Comparison of ENCODE assay signal across 9 cellular contexts in genomic region chr21:31218830-31219608, GRCh38.
DNase-seq lines count a peak whose midpoint lies in the region; ATAC-seq, FAIRE-seq and TF ChIP-seq lines count a peak whose summit lies in the region.
"Had no signal": no experiment of that assay in that cellular context is flagged by ENCODE, and none has a peak within 500 bp of the region (broad histone marks: within the 10 kb centered on the region; RNA-seq: fewer than 3 reads in every experiment).

No MANE protein-coding gene starts in this region.

- H3K4me1 Mint-ChIP-seq in activated CD8-positive, alpha-beta T cell treated with anti-CD3 and anti-CD28 coated beads, Interleukin-2, amount 10 ng/mL, durations not matched to agents 7 days and 5 days (ENCODE audit: low read depth), result no peaks in the 10 kb centered on the region

- no peaks in the 10 kb centered on the region for H3K9me3 ChIP-seq in GM12878 (replicated peaks; ENCODE audit: control insufficient read depth, insufficient read depth, low read length)

- no peaks in the 10 kb centered on the region for H3K27me3 Mint-ChIP-seq in activated CD8-positive, alpha-beta T cell treated with anti-CD3 and anti-CD28 coated beads, Interleukin-2, amount 10 ng/mL, durations not matched to agents 7 days and 5 days (ENCODE audit: low read depth)
- H3K27me3 Mint-ChIP-seq: natural killer cell treated with Interleukin-12 subunit alpha and Interleukin-12 subunit beta and Interleukin-15 and Interleukin-18, amount 100 ng/mL, for 72 hours had no signal

- intact Hi-C loops in GM12878 (cut with micrococcal nuclease; ENCODE audit: unreplicated experiment), result no loop called here

- no peaks in the 10 kb centered on the region for H3K27me3 ChIP-seq in GM12878 (replicated peaks in 1 of 2; ENCODE audit: control insufficient read depth in 2 of 2, insufficient read depth in 2 of 2, low read length in 1 of 2)

- H3K4me3 ChIP-seq in GM12878, result no peak overlapping the region

- no TSS peak for BruUV-seq in GM12878 (replicated peaks; lab: Mats Ljungman, UMichigan)

- TF ChIP-seq POLR2A in GM12878 (IDR thresholded peaks at IDR 0.05; ENCODE audit: low read depth, low read length), result no peak

- H3K27ac Mint-ChIP-seq in activated CD8-positive, alpha-beta T cell treated with anti-CD3 and anti-CD28 coated beads, Interleukin-2, amount 10 ng/mL, durations not matched to agents 7 days and 5 days, result no peak overlapping the region
- H3K27ac Mint-ChIP-seq: natural killer cell treated with Interleukin-12 subunit alpha and Interleukin-12 subunit beta and Interleukin-15 and Interleukin-18, amount 100 ng/mL, for 72 hours had no signal

- POLR2A ChIA-PET in GM12878 (lab: Charles Lee), result interaction anchor here (0.6 kb wide), 1 partner anchor 11 kb away, joined by 4 read pairs; no protein-coding TSS in a partner anchor
- POLR2A ChIA-PET in activated CD8-positive, alpha-beta T cell treated with anti-CD3 and anti-CD28 coated beads, Interleukin-2, amount 10 ng/mL, durations not matched to agents 7 days and 5 days (lab: Charles Lee), result no interaction called here

- no peak overlapping the region for H3K27ac ChIP-seq in GM12878 (ENCODE audit: control insufficient read depth, insufficient read depth)

- H3K36me3 Mint-ChIP-seq in activated CD8-positive, alpha-beta T cell treated with anti-CD3 and anti-CD28 coated beads, Interleukin-2, amount 10 ng/mL, durations not matched to agents 7 days and 5 days (ENCODE audit: low read depth), result peaks cover 27% of the 10 kb centered on the region

- peak; percentile 51 for DNase-seq in LoVo (ENCODE audit: low spot score)
- DNase-seq in GM12878 (ENCODE audit: low read depth, low spot score), result no peak
- DNase-seq in iPS-NIHi11 (ENCODE audit: low spot score), result peak; percentile 41
- peak; percentile 63 for DNase-seq in stromal cell of bone marrow (ENCODE audit: low read depth)
- DNase-seq in activated CD8-positive, alpha-beta T cell treated with anti-CD3 and anti-CD28 coated beads, Interleukin-2, amount 10 ng/mL, durations not matched to agents 7 days and 5 days, result no peak
- DNase-seq in DMS79 treated with DMSO at 0.1 percent for 48 hours (lab: John Stamatoyannopoulos, UW), result no peak
- DNase-seq: effector CD8-positive, alpha-beta T cell had no signal

- no peaks in the 10 kb centered on the region for H3K4me1 ChIP-seq in GM12878 (ENCODE audit: control insufficient read depth, insufficient read depth, low read length)

- no peaks in the 10 kb centered on the region; a peak in 1 of 4 replicates for H3K36me3 ChIP-seq in GM12878 (ENCODE audit: control insufficient read depth in 2 of 2, insufficient read depth in 2 of 2, low read length in 1 of 2)

- no peak for TF ChIP-seq EP300 in GM12878 (IDR thresholded peaks at IDR 0.05; ENCODE audit: borderline replicate concordance in 1 of 2, control insufficient read depth in 1 of 2, low read depth in 2 of 2, low read length in 2 of 2)

- in situ Hi-C loops in GM12878 (cut with MboI), result no loop called here

- no peaks in the 10 kb centered on the region for H4K20me1 ChIP-seq in GM12878 (ENCODE audit: control insufficient read depth, insufficient read depth)

- RAD21 ChIA-PET in GM12878 (lab: Charles Lee; ENCODE audit: unreplicated experiment), result interaction anchor here (0.6 kb wide), 1 partner anchor 102 kb away, joined by 3 read pairs; no protein-coding TSS in a partner anchor

- no peaks in the 10 kb centered on the region for H3K79me2 ChIP-seq in GM12878 (ENCODE audit: control insufficient read depth, insufficient read depth, low read length)

- no peak overlapping the region for H3K9ac ChIP-seq in GM12878 (ENCODE audit: control insufficient read depth, insufficient read depth, low read length)

- 16% methylated on average over 9 of the region's 12 CpGs for WGBS in GM12878 (ENCODE audit: insufficient coverage, insufficient replicate concordance, low lambda C conversion rate, missing lambda C conversion rate)

- no peak overlapping the region for H2AFZ ChIP-seq in GM12878 (ENCODE audit: control insufficient read depth, low read depth, low read length)

- TF ChIP-seq RAD21 in GM12878 (IDR thresholded peaks at IDR 0.05; ENCODE audit: insufficient read depth, low read depth, low read length), result no peak

- no peak overlapping the region for H3K4me3 Mint-ChIP-seq in activated CD8-positive, alpha-beta T cell treated with anti-CD3 and anti-CD28 coated beads, Interleukin-2, amount 10 ng/mL, durations not matched to agents 7 days and 5 days
- H3K4me3 Mint-ChIP-seq: natural killer cell treated with Interleukin-12 subunit alpha and Interleukin-12 subunit beta and Interleukin-15 and Interleukin-18, amount 100 ng/mL, for 72 hours had no signal

- SMC1A ChIA-PET in GM12878 (lab: Charles Lee; ENCODE audit: uncharacterized antibody, unreplicated experiment), result interaction anchor here (1.2 to 2.7 kb wide), 3 partner anchors 81 to 362 kb away, joined by 3 to 14 read pairs (median 7); no protein-coding TSS in a partner anchor

- FAIRE-seq in GM12878 (lab: Jason Lieb, UNC), result no peak

- CTCF ChIA-PET in GM12878 (lab: Yijun Ruan, JAX), result interaction anchor here (0.9 to 1.1 kb wide), 2 partner anchors 14 to 362 kb away, joined by 3 read pairs; no protein-coding TSS in a partner anchor
- CTCF ChIA-PET in activated CD8-positive, alpha-beta T cell treated with anti-CD3 and anti-CD28 coated beads, Interleukin-2, amount 10 ng/mL, durations not matched to agents 7 days and 5 days (lab: Charles Lee), result interaction anchor here (1.1 kb wide), 1 partner anchor 362 kb away, joined by 3 read pairs; no protein-coding TSS in a partner anchor

- ATAC-seq in GM12878 (peak; percentile 50), HG02588 (IDR thresholded peaks at IDR 0.05; ENCODE audit: unreplicated experiment) (no peak)
- ATAC-seq in activated CD8-positive, alpha-beta T cell treated with anti-CD3 and anti-CD28 coated beads, Interleukin-2, amount 10 ng/mL, durations not matched to agents 7 days and 5 days, result no peak
- ATAC-seq: natural killer cell treated with Interleukin-12 subunit alpha and Interleukin-12 subunit beta and Interleukin-15 and Interleukin-18, amount 100 ng/mL, for 72 hours had no signal

- no peak overlapping the region for H3K4me2 ChIP-seq in GM12878 (ENCODE audit: control insufficient read depth, insufficient read depth)

- TF ChIP-seq CTCF in GM12878 (IDR thresholded peaks at IDR 0.05 in 2 of 3, conservative IDR thresholded peaks at IDR 0.05 in 1 of 3; ENCODE audit: control insufficient read depth in 2 of 3, extremely low read depth in 1 of 3, insufficient read depth in 1 of 3, low read depth in 3 of 3, low read length in 3 of 3), result no peak

- H3K9me3 Mint-ChIP-seq in activated CD8-positive, alpha-beta T cell treated with anti-CD3 and anti-CD28 coated beads, Interleukin-2, amount 10 ng/mL, durations not matched to agents 7 days and 5 days (ENCODE audit: insufficient read depth), result no peaks in the 10 kb centered on the region
- H3K9me3 Mint-ChIP-seq: natural killer cell treated with Interleukin-12 subunit alpha and Interleukin-12 subunit beta and Interleukin-15 and Interleukin-18, amount 100 ng/mL, for 72 hours had no signal

TF ChIP-seq in GM12878, 131 proteins besides CTCF, POLR2A, EP300 and RAD21 (continues in another document):
- peak; percentile 27; the same call in 1 of the 2 replicates for TF ChIP-seq PKNOX1 (IDR thresholded peaks at IDR 0.05)
- peak; percentile 33 for TF ChIP-seq MEF2B (IDR thresholded peaks at IDR 0.05; ENCODE audit: partially characterized antibody, poor library complexity, severe bottlenecking)
- peak; percentile 31; the same call in 1 of the 2 replicates for TF ChIP-seq MTA2 (IDR thresholded peaks at IDR 0.05; ENCODE audit: low read depth)
- 0 out of 2 replicates have a peak, but pooled peaks have one; percentile 41 for TF ChIP-seq MXI1 (IDR thresholded peaks at IDR 0.05; ENCODE audit: low read depth, low read length)
- no peak for TF ChIP-seq MYB (IDR thresholded peaks at IDR 0.05; ENCODE audit: borderline replicate concordance, low read depth, low read length)

Comparison
In these comparisons a context has a peak if more than half of its experiments do, and no peak if none do; other contexts are left out.
1. DNase-seq: peak in LoVo (single experiment), iPS-NIHi11 (single experiment) and stromal cell of bone marrow (single experiment); none in GM12878 (single experiment), activated CD8-positive, alpha-beta T cell treated with anti-CD3 and anti-CD28 coated beads, Interleukin-2, amount 10 ng/mL, durations not matched to agents 7 days and 5 days (single experiment) and DMS79 treated with DMSO at 0.1 percent for 48 hours (single experiment).